8 cellular contexts compared by ENCODE assay signal in genomic region chr14:73712540-73713141, GRCh38. TPM values are rescaled to one million over a fixed set of nuclear protein-coding genes. Genes with fewer than 3 reads are reported as not detected.
DNase-seq lines count a peak whose midpoint lies in the region; TF ChIP-seq lines count a peak whose summit lies in the region.

No MANE protein-coding gene starts in this region.

- H3K9ac ChIP-seq in fibroblast of lung (ENCODE audit: insufficient read depth, low read length) (peak overlapping the region; percentile 36), parathyroid adenoma (no peak overlapping the region)

- H3K9me3 ChIP-seq in fibroblast of lung (ENCODE audit: control insufficient read depth, insufficient read depth, low read depth, low read length) = no peaks in the 10 kb centered on the region
- no peaks in the 10 kb centered on the region for H3K9me3 ChIP-seq in parathyroid adenoma (ENCODE audit: control insufficient read depth, low read length)

- H3K27ac ChIP-seq in fibroblast of lung (ENCODE audit: insufficient read depth, low read length) (peak overlapping the region; percentile 86), parathyroid adenoma (no peak overlapping the region)

- H3K27me3 ChIP-seq in fibroblast of lung (ENCODE audit: control insufficient read depth, insufficient read depth, low read length) = no peaks in the 10 kb centered on the region
- no peaks in the 10 kb centered on the region for H3K27me3 ChIP-seq in parathyroid adenoma (ENCODE audit: control insufficient read depth, insufficient read depth, low read length)

- peak overlapping the region; percentile 92 for H3K4me3 Mint-ChIP-seq in activated CD4-positive, alpha-beta T cell treated with anti-CD3 and anti-CD28 coated beads, Interleukin-2, amount 10 ng/mL, durations not matched to agents 24 days and 14 days
- peak overlapping the region; percentile 91 for H3K4me3 Mint-ChIP-seq in activated CD4-positive, alpha-beta memory T cell treated with anti-CD3 and anti-CD28 coated beads, Interleukin-2, amount 10 ng/mL, durations not matched to agents 7 days and 5 days

- intact Hi-C loops in activated CD4-positive, alpha-beta T cell treated with anti-CD3 and anti-CD28 coated beads, Interleukin-2, amount 10 ng/mL, durations not matched to agents 24 days and 14 days (cut with micrococcal nuclease) = loop anchor here (1.0 to 10.0 kb wide), 6 partner anchors 16 to 305 kb away; partner anchors contain the start of genes BBOF1, DNAL1, ENTPD5 and RIOX1

- CTCF ChIA-PET in activated CD4-positive, alpha-beta memory T cell treated with anti-CD3 and anti-CD28 coated beads, Interleukin-2, amount 10 ng/mL, durations not matched to agents 7 days and 5 days (lab: Charles Lee) = interaction anchor here (0.5 to 2.1 kb wide), 6 partner anchors 11 to 176 kb away, joined by 3 to 11 read pairs (median 4); partner anchors contain the start of gene ACOT1

- POLR2A ChIA-PET in activated CD4-positive, alpha-beta memory T cell treated with anti-CD3 and anti-CD28 coated beads, Interleukin-2, amount 10 ng/mL, durations not matched to agents 7 days and 5 days (lab: Charles Lee) = interaction anchor here (0.8 to 3.8 kb wide), 24 partner anchors 10 to 238 kb away, joined by 3 to 29 read pairs (median 7); partner anchors contain the start of genes ACOT2, ACOT4, ACOT6 and COQ6

- H2AFZ ChIP-seq in fibroblast of lung (ENCODE audit: low read length) (no peak overlapping the region), parathyroid adenoma (no peak overlapping the region)

- no peaks in the 10 kb centered on the region for H3K27me3 Mint-ChIP-seq in activated CD4-positive, alpha-beta T cell treated with anti-CD3 and anti-CD28 coated beads, Interleukin-2, amount 10 ng/mL, durations not matched to agents 24 days and 14 days
- H3K27me3 Mint-ChIP-seq in activated CD4-positive, alpha-beta memory T cell treated with anti-CD3 and anti-CD28 coated beads, Interleukin-2, amount 10 ng/mL, durations not matched to agents 7 days and 5 days = no peaks in the 10 kb centered on the region

- peak overlapping the region; percentile 93 for H3K27ac Mint-ChIP-seq in activated CD4-positive, alpha-beta T cell treated with anti-CD3 and anti-CD28 coated beads, Interleukin-2, amount 10 ng/mL, durations not matched to agents 24 days and 14 days
- peak overlapping the region; percentile 88 for H3K27ac Mint-ChIP-seq in activated CD4-positive, alpha-beta memory T cell treated with anti-CD3 and anti-CD28 coated beads, Interleukin-2, amount 10 ng/mL, durations not matched to agents 7 days and 5 days

- H3K4me1 ChIP-seq in fibroblast of lung (ENCODE audit: control insufficient read depth, extremely low read depth, insufficient read depth, low read length) (peaks cover 2% of the 10 kb centered on the region), parathyroid adenoma (peaks cover 10% of the 10 kb centered on the region)

- H4K20me1 ChIP-seq in fibroblast of lung (ENCODE audit: control insufficient read depth, extremely low read depth, insufficient read depth, low read length) = no peaks in the 10 kb centered on the region

- H3K36me3 Mint-ChIP-seq in activated CD4-positive, alpha-beta T cell treated with anti-CD3 and anti-CD28 coated beads, Interleukin-2, amount 10 ng/mL, durations not matched to agents 24 days and 14 days (ENCODE audit: low read depth) = peaks cover 33% of the 10 kb centered on the region
- H3K36me3 Mint-ChIP-seq in activated CD4-positive, alpha-beta memory T cell treated with anti-CD3 and anti-CD28 coated beads, Interleukin-2, amount 10 ng/mL, durations not matched to agents 7 days and 5 days (ENCODE audit: low read depth) = peaks cover 39% of the 10 kb centered on the region

- H3K4me2 ChIP-seq in fibroblast of lung (ENCODE audit: extremely low read depth, insufficient read depth, low read length) (peak overlapping the region; percentile 96), parathyroid adenoma (ENCODE audit: low read length) (peak overlapping the region; percentile 88)

- H3K4me3 ChIP-seq in fibroblast of lung (replicated peaks in 1 of 4; ENCODE audit: control extremely low read depth in 1 of 4, insufficient read depth in 1 of 4, low read depth in 3 of 4, low read length in 4 of 4) = peak overlapping the region; percentile 69 to 93 (median 92)
- peak overlapping the region; percentile 67 for H3K4me3 ChIP-seq in parathyroid adenoma (ENCODE audit: low read depth, low read length)

- peak; percentile 84 for DNase-seq in activated CD4-positive, alpha-beta T cell treated with anti-CD3 and anti-CD28 coated beads, Interleukin-2, amount 10 ng/mL, durations not matched to agents 24 days and 14 days
- DNase-seq in activated CD4-positive, alpha-beta T cell treated with anti-CD3 and anti-CD28 coated beads for 1 hour = no peak
- DNase-seq in NCI-H1105 treated with DMSO at 0.1 percent for 48 hours (lab: John Stamatoyannopoulos, UW) (peak; percentile 68), fibroblast of lung (ENCODE audit: low read depth in 2 of 2) (peak in 1 of 2 donors; percentile 36), SW 1271 (lab: John Stamatoyannopoulos, UW) (no peak), activated gamma-delta T cell treated with Interleukin-2 at 50 U/mL for 16 hours (no peak)
- DNase-seq in activated CD4-positive, alpha-beta memory T cell treated with anti-CD3 and anti-CD28 coated beads, Interleukin-2, amount 10 ng/mL, durations not matched to agents 7 days and 5 days = peak; percentile 54

- no peak for TF ChIP-seq CTCF in fibroblast of lung (conservative IDR thresholded peaks at IDR 0.05 in 1 of 2, IDR thresholded peaks at IDR 0.05 in 1 of 2; ENCODE audit: low read depth in 1 of 2, low read length in 2 of 2)
- no peak for TF ChIP-seq CTCF in parathyroid adenoma (IDR thresholded peaks at IDR 0.05)

- peaks cover 27% of the 10 kb centered on the region for H3K4me1 Mint-ChIP-seq in activated CD4-positive, alpha-beta T cell treated with anti-CD3 and anti-CD28 coated beads, Interleukin-2, amount 10 ng/mL, durations not matched to agents 24 days and 14 days
- H3K4me1 Mint-ChIP-seq in activated CD4-positive, alpha-beta memory T cell treated with anti-CD3 and anti-CD28 coated beads, Interleukin-2, amount 10 ng/mL, durations not matched to agents 7 days and 5 days = peaks cover 22% of the 10 kb centered on the region

- H3K79me2 ChIP-seq in fibroblast of lung (ENCODE audit: control insufficient read depth, insufficient read depth, low read length) = peaks cover 37% of the 10 kb centered on the region
- no peaks in the 10 kb centered on the region for H3K79me2 ChIP-seq in parathyroid adenoma

- H3K9me3 Mint-ChIP-seq in activated CD4-positive, alpha-beta T cell treated with anti-CD3 and anti-CD28 coated beads, Interleukin-2, amount 10 ng/mL, durations not matched to agents 24 days and 14 days = no peaks in the 10 kb centered on the region
- H3K9me3 Mint-ChIP-seq in activated CD4-positive, alpha-beta memory T cell treated with anti-CD3 and anti-CD28 coated beads, Interleukin-2, amount 10 ng/mL, durations not matched to agents 7 days and 5 days = no peaks in the 10 kb centered on the region

- H3K36me3 ChIP-seq in fibroblast of lung (ENCODE audit: control insufficient read depth, insufficient read depth, low read length) (peaks cover 4% of the 10 kb centered on the region), parathyroid adenoma (ENCODE audit: control insufficient read depth, insufficient read depth, low read length) (no peaks in the 10 kb centered on the region)

RNA-seq across cellular contexts. Expression of gene PNMA1, which starts 1.5 kb away (rescaled TPM):
- 29.7 and 30.4 TPM in 2 replicates for total RNA-seq in activated CD4-positive, alpha-beta T cell treated with anti-CD3 and anti-CD28 coated beads, Interleukin-2, amount 10 ng/mL, durations not matched to agents 24 days and 14 days
- total RNA-seq in activated CD4-positive, alpha-beta memory T cell treated with anti-CD3 and anti-CD28 coated beads, Interleukin-2, amount 10 ng/mL, durations not matched to agents 7 days and 5 days = 10 to 100 TPM; 28.2 to 30.0 TPM
- 11.6 and 19.5 TPM in 2 replicates for total RNA-seq in fibroblast of lung
- 44.5 and 46.8 TPM in 2 replicates for polyA plus RNA-seq in fibroblast of lung
- 57.0 and 66.6 TPM in 2 replicates for polyA plus RNA-seq in fibroblast of lung (2012)
- 11.5 and 12.8 TPM in 2 replicates for polyA minus RNA-seq in fibroblast of lung (ENCODE audit: low replicate concordance)

Comparison
In these comparisons a context has a peak if more than half of its experiments do, and no peak if none do; other contexts are left out.
1. DNase-seq: peak in activated CD4-positive, alpha-beta T cell treated with anti-CD3 and anti-CD28 coated beads, Interleukin-2, amount 10 ng/mL, durations not matched to agents 24 days and 14 days (single experiment), NCI-H1105 treated with DMSO at 0.1 percent for 48 hours (single experiment) and activated CD4-positive, alpha-beta memory T cell treated with anti-CD3 and anti-CD28 coated beads, Interleukin-2, amount 10 ng/mL, durations not matched to agents 7 days and 5 days (single experiment); none in activated CD4-positive, alpha-beta T cell treated with anti-CD3 and anti-CD28 coated beads for 1 hour (single experiment), SW 1271 (0 of 2) and activated gamma-delta T cell treated with Interleukin-2 at 50 U/mL for 16 hours (single experiment).